ENCODE assay signal across 8 cellular contexts in the genomic region with DNA sequence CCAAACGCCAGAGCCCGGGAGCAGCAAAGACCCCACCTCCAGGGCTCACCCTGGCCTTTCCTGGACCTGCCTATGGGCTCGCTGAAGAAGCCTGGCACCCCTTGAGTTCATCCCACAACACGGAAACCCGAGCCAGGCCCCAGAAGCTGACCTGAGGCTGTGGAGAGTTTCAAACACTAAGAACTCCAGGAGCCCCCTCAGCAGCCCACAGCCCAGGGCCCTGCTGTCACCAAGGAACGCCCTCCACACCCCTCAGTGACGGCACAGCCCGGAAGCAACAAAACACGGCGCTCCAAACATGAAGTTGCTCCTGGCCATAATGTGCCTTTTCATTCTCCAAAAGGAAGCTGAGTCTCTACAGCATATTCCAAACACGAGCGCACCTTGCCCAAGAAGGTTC. TPM values are rescaled to one million over a fixed set of nuclear protein-coding genes. Genes with fewer than 3 reads are reported as not detected.
DNase-seq lines count a peak whose midpoint lies in the region; ATAC-seq and TF ChIP-seq lines count a peak whose summit lies in the region.

No MANE protein-coding gene starts in this region.

- no peak overlapping the region for H3K4me2 ChIP-seq in mammary epithelial cell (ENCODE audit: insufficient read depth, low read depth, low read length)

- H3K4me3 Mint-ChIP-seq in central memory CD8-positive, alpha-beta T cell, result peak overlapping the region; percentile 84

- H3K27me3 Mint-ChIP-seq in central memory CD8-positive, alpha-beta T cell, result no peaks in the 10 kb centered on the region

- H3K27me3 ChIP-seq in breast epithelium, result no peaks in the 10 kb centered on the region
- H3K27me3 ChIP-seq in mammary epithelial cell (ENCODE audit: insufficient read depth, low read length), result no peaks in the 10 kb centered on the region
- H3K27me3 ChIP-seq in mononuclear cell (ENCODE audit: insufficient read depth, low read length), result no peaks in the 10 kb centered on the region
- H3K27me3 ChIP-seq in uterus, result no peaks in the 10 kb centered on the region

- dilution Hi-C loops in mammary epithelial cell (cut with HindIII; ENCODE audit: low sequenced_read_pairs), result loop anchor here (5.0 to 10.0 kb wide), 3 partner anchors 61 to 171 kb away; partner anchors contain the start of gene CEP131

- H3K4me1 ChIP-seq in breast epithelium (no peaks in the 10 kb centered on the region), mammary epithelial cell (ENCODE audit: insufficient read depth, low read length) (no peaks in the 10 kb centered on the region), mononuclear cell (ENCODE audit: insufficient read depth, low read length) (peaks cover 64% of the 10 kb centered on the region), uterus (no peaks in the 10 kb centered on the region)

- no TSS peak for BruUV-seq in mammary epithelial cell (replicated peaks; lab: Mats Ljungman, UMichigan)

- DNase-seq in breast epithelium (ENCODE audit: low spot score in 2 of 2) (no peak), mammary epithelial cell (no peak), uterus (no peak), NCI-H774 (lab: John Stamatoyannopoulos, UW) (no peak), occipital lobe (lab: John Stamatoyannopoulos, UW) (no peak)
- DNase-seq in central memory CD8-positive, alpha-beta T cell (ENCODE audit: low spot score in 2 of 2), result no peak

- no peak for TF ChIP-seq POLR2A in breast epithelium (IDR thresholded peaks at IDR 0.05)
- no peak for TF ChIP-seq POLR2A in uterus (IDR thresholded peaks at IDR 0.05)

- peak overlapping the region; percentile 29 to 63 (median 38) for H3K4me3 ChIP-seq in breast epithelium
- no peak overlapping the region for H3K4me3 ChIP-seq in mammary epithelial cell (replicated peaks in 1 of 3; ENCODE audit: insufficient read depth in 1 of 3, low read depth in 2 of 3, low read length in 3 of 3)
- peak overlapping the region; percentile 38 for H3K4me3 ChIP-seq in mononuclear cell (ENCODE audit: low read length)
- no peak overlapping the region for H3K4me3 ChIP-seq in uterus

- TF ChIP-seq CTCF in breast epithelium (IDR thresholded peaks at IDR 0.05), result no peak
- TF ChIP-seq CTCF in mammary epithelial cell (conservative IDR thresholded peaks at IDR 0.05 in 1 of 2, IDR thresholded peaks at IDR 0.05 in 1 of 2; ENCODE audit: extremely low read depth in 1 of 2, insufficient read depth in 1 of 2, low read depth in 1 of 2, low read length in 2 of 2), result no peak
- TF ChIP-seq CTCF in uterus (IDR thresholded peaks at IDR 0.05), result no peak

- peak overlapping the region; percentile 31 to 85 for H3K27ac ChIP-seq in breast epithelium
- H3K27ac ChIP-seq in mammary epithelial cell (ENCODE audit: insufficient read depth, low read depth, low read length), result no peak overlapping the region
- peak overlapping the region; percentile 59 to 68 for H3K27ac ChIP-seq in uterus

- no peaks in the 10 kb centered on the region for H3K36me3 ChIP-seq in breast epithelium
- H3K36me3 ChIP-seq in mammary epithelial cell (ENCODE audit: insufficient read depth, low read length), result peaks cover 6% of the 10 kb centered on the region
- no peaks in the 10 kb centered on the region for H3K36me3 ChIP-seq in uterus

- no peaks in the 10 kb centered on the region for H3K9me3 ChIP-seq in breast epithelium
- H3K9me3 ChIP-seq in mammary epithelial cell (replicated peaks; ENCODE audit: insufficient read depth, low read length), result no peaks in the 10 kb centered on the region
- H3K9me3 ChIP-seq in mononuclear cell (ENCODE audit: low read depth, low read length), result no peaks in the 10 kb centered on the region
- H3K9me3 ChIP-seq in uterus, result no peaks in the 10 kb centered on the region

- intact Hi-C loops in breast epithelium (cut with DNase I; ENCODE audit: low total_unique reads) (no loop called here), mammary epithelial cell (cut with micrococcal nuclease) (no loop called here), uterus (cut with DNase I; ENCODE audit: low total_unique reads) (no loop called here)

- H3K36me3 Mint-ChIP-seq in central memory CD8-positive, alpha-beta T cell (ENCODE audit: insufficient read depth), result peaks cover 17% of the 10 kb centered on the region

- H4K20me1 ChIP-seq in mammary epithelial cell (ENCODE audit: insufficient read depth, low read length), result no peaks in the 10 kb centered on the region

- in situ Hi-C loops in mammary epithelial cell (cut with MboI; ENCODE audit: low sequenced_read_pairs in 2 of 2), result loop anchor here (25.0 kb wide), 1 partner anchor 201 kb away; no protein-coding TSS in a partner anchor

- H3K79me2 ChIP-seq in mammary epithelial cell (ENCODE audit: insufficient read depth, low read length), result peaks cover 55% of the 10 kb centered on the region

- no peak overlapping the region for H2AFZ ChIP-seq in mammary epithelial cell (ENCODE audit: low read depth, low read length)

- H3K9ac ChIP-seq in mammary epithelial cell (ENCODE audit: insufficient read depth, low read length), result no peak overlapping the region

- CTCF ChIA-PET in mammary epithelial cell (lab: Charles Lee; ENCODE audit: low non-redundant PET), result no interaction called here

- ATAC-seq in central memory CD8-positive, alpha-beta T cell (replicated peaks; ENCODE audit: extremely low read depth, poor library complexity, severe bottlenecking), result no peak
- ATAC-seq in GM19351 (IDR thresholded peaks at IDR 0.05; ENCODE audit: unreplicated experiment), result no peak

- no peaks in the 10 kb centered on the region for H3K9me3 Mint-ChIP-seq in central memory CD8-positive, alpha-beta T cell

- H3K4me1 Mint-ChIP-seq in central memory CD8-positive, alpha-beta T cell, result peaks cover 42% of the 10 kb centered on the region

- peak overlapping the region; percentile 84 for H3K27ac Mint-ChIP-seq in central memory CD8-positive, alpha-beta T cell (ENCODE audit: low read depth)

- 87% methylated on average over 10 of the region's 12 CpGs for WGBS in mammary epithelial cell (ENCODE audit: low coverage, missing lambda C conversion rate)

RNA-seq across cellular contexts. Expression of gene SLC38A10, which starts 9.2 kb away (rescaled TPM):
- total RNA-seq in breast epithelium (100 to 1,000 TPM in 1 of 3 donors, 10 to 100 TPM in 2; 52.4 to 104 (median 85.2) TPM), mammary epithelial cell (10 to 100 TPM; 36.5 to 71.7 TPM), mononuclear cell (30.9 TPM), uterus (10 to 100 TPM; 50.7 to 55.4 (median 53.3) TPM), occipital lobe (12.3 TPM)
- 30.5 TPM for polyA plus RNA-seq in mammary epithelial cell
- polyA minus RNA-seq in mammary epithelial cell, result 28.5 TPM

RNA-seq across cellular contexts. Expression of gene NDUFAF8, which starts 46.8 kb away (rescaled TPM):
- total RNA-seq in breast epithelium (10 to 100 TPM; 34.2 to 39.7 (median 35.2) TPM), mammary epithelial cell (10 to 100 TPM; 14.7 to 98.1 TPM), mononuclear cell (9.3 TPM), uterus (10 to 100 TPM in 1 of 4 donors, 1 to 10 TPM in 3; 1.8 to 31.9 (median 6.7) TPM), occipital lobe (7.8 TPM)
- 112 TPM for polyA plus RNA-seq in mammary epithelial cell
- 69.0 TPM for polyA minus RNA-seq in mammary epithelial cell

RNA-seq across cellular contexts. Expression of gene TEPSIN, which starts 47.0 kb away (rescaled TPM):
- total RNA-seq in breast epithelium (10 to 100 TPM; 33.9 to 54.3 (median 36.4) TPM), mammary epithelial cell (10 to 100 TPM; 15.7 to 25.7 TPM), mononuclear cell (39.6 TPM), uterus (10 to 100 TPM in 2 of 4 donors, 1 to 10 TPM in 1, not detected in 1; 6.4 to 31.2 (median 22.6) TPM), occipital lobe (8.1 TPM)
- 10.3 TPM for polyA plus RNA-seq in mammary epithelial cell
- 3.9 TPM for polyA minus RNA-seq in mammary epithelial cell

Comparison
In these comparisons a context has a peak if more than half of its experiments do, and no peak if none do; other contexts are left out.
1. H3K4me3 ChIP-seq: peak in breast epithelium (3 of 3) and mononuclear cell (single experiment); none in mammary epithelial cell (0 of 3) and uterus (0 of 2).